Comparison of ENCODE assay signal across 23 cellular contexts in genomic region chr7:101898019-101898575, GRCh38.
DNase-seq lines count a peak whose midpoint lies in the region; ATAC-seq and TF ChIP-seq lines count a peak whose summit lies in the region.
"Had no signal": no experiment of that assay in that cellular context is flagged by ENCODE, and none has a peak within 500 bp of the region (broad histone marks: within the 10 kb centered on the region; RNA-seq: fewer than 3 reads in every experiment).

No MANE protein-coding gene starts in this region.

- in situ Hi-C loops in KBM-7 (cut with MboI; ENCODE audit: low pct_unique_long_range_greater_than_20kb, low sequenced_read_pairs): no loop called here

- H3K9me3 ChIP-seq in left ventricle myocardium inferior (replicated peaks) (no peaks in the 10 kb centered on the region), psoas muscle (no peaks in the 10 kb centered on the region), tibial nerve (no peaks in the 10 kb centered on the region)
- H3K9me3 ChIP-seq: esophagus muscularis mucosa had no signal

- H3K36me3 ChIP-seq in left ventricle myocardium inferior (no peaks in the 10 kb centered on the region), psoas muscle (ENCODE audit: insufficient read depth in 1 of 2, low read depth in 1 of 2) (no peaks in the 10 kb centered on the region), tibial nerve (no peaks in the 10 kb centered on the region)
- H3K36me3 ChIP-seq: brain microvascular endothelial cell, esophagus muscularis mucosa had no signal

- no peak for DNase-seq in left ventricle myocardium inferior
- no peak for DNase-seq in Right ventricle myocardium inferior (ENCODE audit: missing footprints)
- DNase-seq in fibroblast of gingiva (ENCODE audit: low read depth): peak; percentile 60
- DNase-seq in psoas muscle: peak in 1 of 2 donors; percentile 51
- no peak for DNase-seq in tibial nerve (ENCODE audit: low spot score in 2 of 2)
- DNase-seq in NCI-H1417 (lab: John Stamatoyannopoulos, UW): no peak
- DNase-seq in activated CD8-positive, alpha-beta memory T cell treated with anti-CD3 and anti-CD28 coated beads, Interleukin-2, amount 10 ng/mL, durations not matched to agents 7 days and 5 days: no peak
- no peak for DNase-seq in KBM-7
- DNase-seq: activated CD4-positive, CD25-positive, alpha-beta regulatory T cell; activated CD8-positive, alpha-beta T cell treated with anti-CD3 and anti-CD28 coated beads, Interleukin-2, amount 10 ng/mL, durations not matched to agents 7 days and 5 days; activated T-cell treated with anti-CD3 and anti-CD28 coated beads, Interleukin-2, amount 50 U/mL, for 48 hours; brain microvascular endothelial cell; DMS153; HFFc6; Karpas-422; NCI-H1105; NCI-H524 treated with DMSO at 0.1 percent for 48 hours; SIG-M5; stimulated activated CD4-positive, alpha-beta T cell treated with anti-CD3 and anti-CD28 coated beads, Interleukin-4, amount 100 ng/mL, for 24 hours had no signal

- TF ChIP-seq POLR2A in tibial nerve (IDR thresholded peaks at IDR 0.05): no peak

- no peak overlapping the region for H3K4me3 Mint-ChIP-seq in activated CD8-positive, alpha-beta memory T cell treated with anti-CD3 and anti-CD28 coated beads, Interleukin-2, amount 10 ng/mL, durations not matched to agents 7 days and 5 days
- H3K4me3 Mint-ChIP-seq: activated CD8-positive, alpha-beta T cell treated with anti-CD3 and anti-CD28 coated beads, Interleukin-2, amount 10 ng/mL, durations not matched to agents 7 days and 5 days; activated naive CD8-positive, alpha-beta T cell; HFFc6; T-helper 2 cell treated with Interferon-gamma antibody and Interleukin-4, amounts not matched to agents 5 μg/mL and 100 μg/mL, for 36 hours had no signal

- intact Hi-C loops in left ventricle myocardium inferior (cut with micrococcal nuclease) (no loop called here), Right ventricle myocardium inferior (cut with DNase I) (no loop called here), psoas muscle (cut with DNase I) (no loop called here)

- no peak overlapping the region for H3K4me3 ChIP-seq in left ventricle myocardium inferior
- H3K4me3 ChIP-seq in psoas muscle: peak overlapping the region; percentile 17
- no peak overlapping the region for H3K4me3 ChIP-seq in tibial nerve
- H3K4me3 ChIP-seq: esophagus muscularis mucosa had no signal

- peaks cover 1% of the 10 kb centered on the region for H3K4me1 Mint-ChIP-seq in activated CD8-positive, alpha-beta memory T cell treated with anti-CD3 and anti-CD28 coated beads, Interleukin-2, amount 10 ng/mL, durations not matched to agents 7 days and 5 days

- H3K27ac Mint-ChIP-seq in activated CD8-positive, alpha-beta memory T cell treated with anti-CD3 and anti-CD28 coated beads, Interleukin-2, amount 10 ng/mL, durations not matched to agents 7 days and 5 days: no peak overlapping the region
- H3K27ac Mint-ChIP-seq: activated CD8-positive, alpha-beta T cell treated with anti-CD3 and anti-CD28 coated beads, Interleukin-2, amount 10 ng/mL, durations not matched to agents 7 days and 5 days; activated naive CD8-positive, alpha-beta T cell; HFFc6; T-helper 2 cell treated with Interferon-gamma antibody and Interleukin-4, amounts not matched to agents 5 μg/mL and 100 μg/mL, for 36 hours had no signal

- no peaks in the 10 kb centered on the region for H3K27me3 ChIP-seq in left ventricle myocardium inferior (ENCODE audit: low read depth)
- H3K27me3 ChIP-seq in psoas muscle (ENCODE audit: insufficient read depth in 3 of 3, low read length in 2 of 3): no peaks in the 10 kb centered on the region
- H3K27me3 ChIP-seq in tibial nerve: no peaks in the 10 kb centered on the region
- H3K27me3 ChIP-seq: brain microvascular endothelial cell, esophagus muscularis mucosa had no signal

- no peak for TF ChIP-seq EP300 in tibial nerve (IDR thresholded peaks at IDR 0.05)

- WGBS in psoas muscle, 3 donors: 35 to 52% (median 40%) methylated on average over 13 of the region's 13 CpGs
- 64 to 66% methylated on average over 13 of the region's 13 CpGs for WGBS in tibial nerve, 2 donors

- H3K4me1 ChIP-seq in left ventricle myocardium inferior: peaks cover 75% of the 10 kb centered on the region
- peaks cover 81% of the 10 kb centered on the region for H3K4me1 ChIP-seq in psoas muscle
- H3K4me1 ChIP-seq in tibial nerve: peaks cover 0 to 30% (median 7%) of the 10 kb centered on the region in 4 donors

- no peak for ATAC-seq in Right ventricle myocardium inferior
- no peak for ATAC-seq in psoas muscle
- ATAC-seq in activated CD8-positive, alpha-beta memory T cell treated with anti-CD3 and anti-CD28 coated beads, Interleukin-2, amount 10 ng/mL, durations not matched to agents 7 days and 5 days: no peak
- ATAC-seq: activated CD8-positive, alpha-beta T cell treated with anti-CD3 and anti-CD28 coated beads, Interleukin-2, amount 10 ng/mL, durations not matched to agents 7 days and 5 days had no signal

- peak overlapping the region; percentile 67 for H3K27ac ChIP-seq in left ventricle myocardium inferior (replicated peaks)
- H3K27ac ChIP-seq in psoas muscle: peak overlapping the region; percentile 82
- H3K27ac ChIP-seq in tibial nerve: peak overlapping the region in 1 of 4 donors; percentile 30
- H3K27ac ChIP-seq: brain microvascular endothelial cell, C4-2B had no signal

- CTCF ChIA-PET in activated CD8-positive, alpha-beta memory T cell treated with anti-CD3 and anti-CD28 coated beads, Interleukin-2, amount 10 ng/mL, durations not matched to agents 7 days and 5 days (lab: Charles Lee): no interaction called here

- H3K36me3 Mint-ChIP-seq in activated CD8-positive, alpha-beta memory T cell treated with anti-CD3 and anti-CD28 coated beads, Interleukin-2, amount 10 ng/mL, durations not matched to agents 7 days and 5 days: no peaks in the 10 kb centered on the region

- no peaks in the 10 kb centered on the region for H3K27me3 Mint-ChIP-seq in activated CD8-positive, alpha-beta memory T cell treated with anti-CD3 and anti-CD28 coated beads, Interleukin-2, amount 10 ng/mL, durations not matched to agents 7 days and 5 days
- H3K27me3 Mint-ChIP-seq: activated naive CD8-positive, alpha-beta T cell had no signal

- no peaks in the 10 kb centered on the region for H3K9me3 Mint-ChIP-seq in activated CD8-positive, alpha-beta memory T cell treated with anti-CD3 and anti-CD28 coated beads, Interleukin-2, amount 10 ng/mL, durations not matched to agents 7 days and 5 days (ENCODE audit: low read depth)
- H3K9me3 Mint-ChIP-seq: HFFc6; T-helper 2 cell treated with Interferon-gamma antibody and Interleukin-4, amounts not matched to agents 5 μg/mL and 100 μg/mL, for 36 hours had no signal

- TF ChIP-seq CTCF in left ventricle myocardium inferior (IDR thresholded peaks at IDR 0.05; ENCODE audit: borderline replicate concordance): no peak
- TF ChIP-seq CTCF in psoas muscle (IDR thresholded peaks at IDR 0.05): no peak
- TF ChIP-seq CTCF in tibial nerve (IDR thresholded peaks at IDR 0.05): no peak
